31 cellular contexts compared by ENCODE assay signal in the genomic region with DNA sequence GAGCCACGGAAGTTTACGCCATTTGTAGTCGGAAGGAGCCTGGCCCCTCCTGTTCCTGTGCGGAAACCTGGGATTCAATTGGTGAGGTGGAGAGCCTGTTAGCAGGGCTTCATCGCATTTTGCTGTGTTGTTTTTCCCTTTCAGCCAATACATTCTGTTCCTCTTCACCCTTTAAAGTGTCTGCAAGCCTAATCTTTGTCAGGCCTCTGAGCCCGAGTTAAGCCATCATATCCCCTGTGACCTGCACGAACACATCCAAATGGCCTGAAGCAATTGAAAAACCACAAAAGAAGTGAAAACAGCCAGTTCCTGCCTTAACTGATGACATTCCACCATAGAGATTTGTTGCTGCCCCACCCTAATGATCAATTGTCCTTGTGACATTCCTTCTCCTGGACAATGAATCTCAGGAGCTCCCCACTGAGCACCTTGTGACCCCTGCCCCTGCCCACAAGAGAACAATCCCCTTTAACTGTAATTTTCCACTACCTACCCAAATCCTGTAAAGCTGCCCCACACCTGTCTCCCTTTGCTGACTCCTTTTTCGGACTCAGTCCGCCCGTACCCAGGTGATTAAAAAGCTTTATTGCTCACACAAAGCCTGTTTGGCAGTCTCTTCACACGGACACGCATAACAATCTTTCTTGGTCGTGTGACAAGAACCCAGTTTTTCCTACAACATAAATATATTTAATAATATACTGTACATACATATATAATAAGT. TPM values are rescaled to one million over a fixed set of nuclear protein-coding genes. Genes with fewer than 3 reads are reported as not detected.
A peak's percentile ranks its signal among the peaks of the same experiment; 100 is the strongest.
DNase-seq lines count a peak whose midpoint lies in the region; ATAC-seq and TF ChIP-seq lines count a peak whose summit lies in the region.
"Had no signal": no experiment of that assay in that cellular context is flagged by ENCODE, and none has a peak within 500 bp of the region (broad histone marks: within the 10 kb centered on the region; RNA-seq: fewer than 3 reads in every experiment).

No MANE protein-coding gene starts in this region.

- H3K27ac Mint-ChIP-seq in endodermal cell (peak overlapping the region; percentile 94), progenitor cell of endocrine pancreas (peak overlapping the region; percentile 58)
- H3K27ac Mint-ChIP-seq: activated CD4-positive, alpha-beta T cell treated with anti-CD3 and anti-CD28 coated beads, Interleukin-2, amount 10 ng/mL, durations not matched to agents 24 days and 14 days; activated naive CD4-positive, alpha-beta T cell treated with anti-CD3 and anti-CD28 coated beads for 36 hours; memory B cell had no signal

- intact Hi-C loops in PC-3 (cut with micrococcal nuclease) = no loop called here

- H3K9me3 ChIP-seq in ES-I3 (ENCODE audit: control insufficient read depth, insufficient read depth, low read length) (no peaks in the 10 kb centered on the region), PC-3 (ENCODE audit: low read length) (no peaks in the 10 kb centered on the region), endodermal cell (ENCODE audit: control insufficient read depth, low read length) (peaks cover 27% of the 10 kb centered on the region)
- H3K9me3 ChIP-seq: BLaER1 treated with 17β-estradiol and CSF1 and Interleukin-3, amounts not matched to agents 10 nM and 100 nM; heart left ventricle; Peyer's patch had no signal

- no peak for ATAC-seq in PC-3
- ATAC-seq: heart left ventricle had no signal

- no TSS peak for BruUV-seq in PC-3 (replicated peaks; lab: Mats Ljungman, UMichigan)

- no peaks in the 10 kb centered on the region for H3K9me2 ChIP-seq in PC-3 (replicated peaks; ENCODE audit: low read length)

- WGBS in endodermal cell (ENCODE audit: insufficient coverage in 1 of 2, insufficient read length in 1 of 2), 2 experiments = 85 to 87% methylated on average over 9 to 13 of the region's 13 CpGs

- H4K20me1 ChIP-seq in PC-3 (ENCODE audit: low read length) = no peaks in the 10 kb centered on the region
- H4K20me1 ChIP-seq: BLaER1 treated with 17β-estradiol and CSF1 and Interleukin-3, amounts not matched to agents 10 nM and 100 nM had no signal

- H3K36me3 Mint-ChIP-seq in endodermal cell (ENCODE audit: low read depth) (peaks cover 14% of the 10 kb centered on the region), progenitor cell of endocrine pancreas (ENCODE audit: insufficient read depth) (no peaks in the 10 kb centered on the region)
- H3K36me3 Mint-ChIP-seq: memory B cell had no signal

- H3K4me2 ChIP-seq in PC-3 (ENCODE audit: low read length) = peak overlapping the region; percentile 44

- H3K4me3 Mint-ChIP-seq in endodermal cell (no peak overlapping the region), progenitor cell of endocrine pancreas (ENCODE audit: low read depth) (no peak overlapping the region)
- H3K4me3 Mint-ChIP-seq: activated CD4-positive, alpha-beta T cell treated with anti-CD3 and anti-CD28 coated beads, Interleukin-2, amount 10 ng/mL, durations not matched to agents 24 days and 14 days; activated naive CD4-positive, alpha-beta T cell treated with anti-CD3 and anti-CD28 coated beads for 36 hours; memory B cell had no signal

- H3K4me1 ChIP-seq in ES-I3 (ENCODE audit: insufficient read depth, low read length) = peaks cover 16% of the 10 kb centered on the region; the same call in 1 of the 2 replicates
- H3K4me1 ChIP-seq in PC-3 (ENCODE audit: insufficient read depth, low read length) = peaks cover 15% of the 10 kb centered on the region
- H3K4me1 ChIP-seq in endodermal cell (ENCODE audit: control insufficient read depth, insufficient read depth, low read length) = no peaks in the 10 kb centered on the region
- H3K4me1 ChIP-seq: heart left ventricle, Peyer's patch had no signal

- CTCF ChIA-PET in PC-3 (lab: Charles Lee) = interaction anchor here (0.7 to 1.5 kb wide), 2 partner anchors 124 to 143 kb away, joined by 3 to 4 read pairs; no protein-coding TSS in a partner anchor

- peaks cover 7% of the 10 kb centered on the region for H3F3A ChIP-seq in PC-3 (ENCODE audit: low read length, unreplicated experiment)

- H3K4me3 ChIP-seq in PC-3 (ENCODE audit: low read length) (no peak overlapping the region), endodermal cell (ENCODE audit: low read length) (no peak overlapping the region)
- H3K4me3 ChIP-seq: BLaER1 treated with 17β-estradiol and CSF1 and Interleukin-3, amounts not matched to agents 10 nM and 100 nM; heart left ventricle; Peyer's patch had no signal

- H3K27me3 ChIP-seq in PC-3 (ENCODE audit: low read length) (no peaks in the 10 kb centered on the region), endodermal cell (ENCODE audit: control insufficient read depth, insufficient read depth, low read length, poor library complexity, severe bottlenecking) (no peaks in the 10 kb centered on the region)
- H3K27me3 ChIP-seq: BLaER1 treated with 17β-estradiol and CSF1 and Interleukin-3, amounts not matched to agents 10 nM and 100 nM; heart left ventricle; Peyer's patch had no signal

- H3K36me3 ChIP-seq in ES-I3 (ENCODE audit: insufficient read depth, low read length) = no peaks in the 10 kb centered on the region
- H3K36me3 ChIP-seq in PC-3 (ENCODE audit: low read depth, low read length) = no peaks in the 10 kb centered on the region
- no peaks in the 10 kb centered on the region for H3K36me3 ChIP-seq in endodermal cell (ENCODE audit: control insufficient read depth, insufficient read depth, low read length)
- H3K36me3 ChIP-seq: BLaER1 treated with 17β-estradiol and CSF1 and Interleukin-3, amounts not matched to agents 10 nM and 100 nM; heart left ventricle; Peyer's patch had no signal

- no peak for TF ChIP-seq CTCF in PC-3 (conservative IDR thresholded peaks at IDR 0.05; ENCODE audit: low read depth, low read length)
- no peak for TF ChIP-seq CTCF in endodermal cell (conservative IDR thresholded peaks at IDR 0.05)
- TF ChIP-seq CTCF in progenitor cell of endocrine pancreas (IDR thresholded peaks at IDR 0.05; ENCODE audit: unreplicated experiment) = no peak

- POLR2A ChIA-PET in PC-3 (lab: Charles Lee; ENCODE audit: unreplicated experiment) = no interaction called here

- H3K79me2 ChIP-seq in PC-3 (ENCODE audit: low read length) = no peaks in the 10 kb centered on the region

- peak overlapping the region; percentile 7; the same call in 1 of the 2 replicates for H2AFZ ChIP-seq in PC-3 (ENCODE audit: low read length)

- H3K9me3 Mint-ChIP-seq in endodermal cell (peaks cover 48% of the 10 kb centered on the region), progenitor cell of endocrine pancreas (ENCODE audit: low read depth) (peaks cover 8% of the 10 kb centered on the region)
- H3K9me3 Mint-ChIP-seq: activated CD4-positive, alpha-beta T cell treated with anti-CD3 and anti-CD28 coated beads, Interleukin-2, amount 10 ng/mL, durations not matched to agents 24 days and 14 days; activated naive CD4-positive, alpha-beta T cell treated with anti-CD3 and anti-CD28 coated beads for 36 hours; memory B cell had no signal

- peak; percentile 66 for DNase-seq in PC-3
- peak; percentile 69 for DNase-seq in endodermal cell
- no peak for DNase-seq in progenitor cell of endocrine pancreas (ENCODE audit: low spot score, unreplicated experiment)
- DNase-seq in substantia nigra (lab: John Stamatoyannopoulos, UW) = no peak
- DNase-seq in NCI-H2196 (lab: John Stamatoyannopoulos, UW; ENCODE audit: unreplicated experiment) = no peak
- no peak for DNase-seq in SW 1271 (lab: John Stamatoyannopoulos, UW)
- DNase-seq in SKM-1 treated with dmso at 0.1 percent for 144 hours (lab: John Stamatoyannopoulos, UW; ENCODE audit: unreplicated experiment) = no peak
- DNase-seq: activated CD4-positive, alpha-beta T cell treated with anti-CD3 and anti-CD28 coated beads, Interleukin-2, amount 10 ng/mL, durations not matched to agents 24 days and 14 days; activated naive CD4-positive, alpha-beta T cell treated with anti-CD3 and anti-CD28 coated beads for 36 hours; activated T-cell treated with anti-CD3 and anti-CD28 coated beads, Interleukin-2, amount 50 U/mL, for 48 hours; amniotic stem cell; COR-L47; cortex of kidney; DMS79; HCEC 1CT; heart left ventricle; left colon; NK-92 treated with Interleukin-12 subunit alpha and Interleukin-12 subunit beta, amount 100 ng/mL, for 24 hours; Peyer's patch; stimulated activated CD4-positive, alpha-beta T cell treated with anti-CD3 and anti-CD28 coated beads, Interleukin-2, amount 100 ng/mL, for 24 hours; T-helper 2 cell had no signal

- H3K27ac ChIP-seq in PC-3 (ENCODE audit: low read length) (peak overlapping the region; percentile 33), endodermal cell (ENCODE audit: low read depth, low read length) (no peak overlapping the region), substantia nigra (ENCODE audit: low read depth, low read length, poor library complexity, severe bottlenecking) (no peak overlapping the region)
- H3K27ac ChIP-seq: HL-60, Peyer's patch had no signal

- H3K27me3 Mint-ChIP-seq in endodermal cell (ENCODE audit: insufficient read depth) (no peaks in the 10 kb centered on the region), progenitor cell of endocrine pancreas (no peaks in the 10 kb centered on the region)

- H3K4me1 Mint-ChIP-seq in endodermal cell = peaks cover 24% of the 10 kb centered on the region
- peaks cover 5% of the 10 kb centered on the region for H3K4me1 Mint-ChIP-seq in progenitor cell of endocrine pancreas (ENCODE audit: low read depth)
- H3K4me1 Mint-ChIP-seq: activated CD4-positive, alpha-beta T cell treated with anti-CD3 and anti-CD28 coated beads, Interleukin-2, amount 10 ng/mL, durations not matched to agents 24 days and 14 days; memory B cell had no signal

- H3K9ac ChIP-seq in ES-I3 (ENCODE audit: low read depth, low read length) (peak overlapping the region; percentile 14; the same call in 1 of the 2 replicates), PC-3 (ENCODE audit: low read length) (no peak overlapping the region), endodermal cell (ENCODE audit: extremely low read depth, low read length, poor library complexity, severe bottlenecking) (no peak overlapping the region)
- H3K9ac ChIP-seq: BLaER1 treated with 17β-estradiol and CSF1 and Interleukin-3, amounts not matched to agents 10 nM and 100 nM had no signal

RNA-seq across cellular contexts. Expression of a gene that starts 37.1 kb away (rescaled TPM):
- total RNA-seq in PC-3 (2014; rRNA removed) = not detected in 2 replicates
- not detected for total RNA-seq in endodermal cell
- not detected for polyA plus RNA-seq in endodermal cell (2013, experiment 1 of 2)
- not detected for polyA plus RNA-seq in endodermal cell (2013, experiment 2 of 2)
- total RNA-seq in progenitor cell of endocrine pancreas = not detected in 2 replicates
- total RNA-seq: activated CD4-positive, alpha-beta T cell treated with anti-CD3 and anti-CD28 coated beads, Interleukin-2, amount 10 ng/mL, durations not matched to agents 24 days and 14 days; activated naive CD4-positive, alpha-beta T cell treated with anti-CD3 and anti-CD28 coated beads for 36 hours; IMR-90; myocyte; NCI-H460; pulmonary artery endothelial cell; SK-MEL-5; skeletal muscle tissue had no signal
- polyA plus RNA-seq: heart left ventricle, IMR-90 had no signal

RNA-seq across cellular contexts. Expression of a gene that starts 43.6 kb away (rescaled TPM):
- total RNA-seq in PC-3 (2014; rRNA removed) (2.4 and 2.6 TPM in 2 replicates), endodermal cell (not detected), progenitor cell of endocrine pancreas (not detected in 2 replicates)
- not detected for polyA plus RNA-seq in endodermal cell (2013, experiment 1 of 2)
- polyA plus RNA-seq in endodermal cell (2013, experiment 2 of 2) = not detected
- total RNA-seq: activated CD4-positive, alpha-beta T cell treated with anti-CD3 and anti-CD28 coated beads, Interleukin-2, amount 10 ng/mL, durations not matched to agents 24 days and 14 days; activated naive CD4-positive, alpha-beta T cell treated with anti-CD3 and anti-CD28 coated beads for 36 hours; heart left ventricle; IMR-90; left colon; myocyte; NCI-H460; Peyer's patch; pulmonary artery endothelial cell; SK-MEL-5; skeletal muscle tissue had no signal
- polyA plus RNA-seq: heart left ventricle, IMR-90 had no signal

Comparison
In these comparisons a context has a peak if more than half of its experiments do, and no peak if none do; other contexts are left out.
1. DNase-seq: peak in PC-3 (single experiment) and endodermal cell (single experiment); none in progenitor cell of endocrine pancreas (single experiment), substantia nigra (0 of 49), NCI-H2196 (single experiment), SW 1271 (0 of 2) and SKM-1 treated with dmso at 0.1 percent for 144 hours (single experiment).